Comparison of ENCODE assay signal across 22 cellular contexts in the genomic region with DNA sequence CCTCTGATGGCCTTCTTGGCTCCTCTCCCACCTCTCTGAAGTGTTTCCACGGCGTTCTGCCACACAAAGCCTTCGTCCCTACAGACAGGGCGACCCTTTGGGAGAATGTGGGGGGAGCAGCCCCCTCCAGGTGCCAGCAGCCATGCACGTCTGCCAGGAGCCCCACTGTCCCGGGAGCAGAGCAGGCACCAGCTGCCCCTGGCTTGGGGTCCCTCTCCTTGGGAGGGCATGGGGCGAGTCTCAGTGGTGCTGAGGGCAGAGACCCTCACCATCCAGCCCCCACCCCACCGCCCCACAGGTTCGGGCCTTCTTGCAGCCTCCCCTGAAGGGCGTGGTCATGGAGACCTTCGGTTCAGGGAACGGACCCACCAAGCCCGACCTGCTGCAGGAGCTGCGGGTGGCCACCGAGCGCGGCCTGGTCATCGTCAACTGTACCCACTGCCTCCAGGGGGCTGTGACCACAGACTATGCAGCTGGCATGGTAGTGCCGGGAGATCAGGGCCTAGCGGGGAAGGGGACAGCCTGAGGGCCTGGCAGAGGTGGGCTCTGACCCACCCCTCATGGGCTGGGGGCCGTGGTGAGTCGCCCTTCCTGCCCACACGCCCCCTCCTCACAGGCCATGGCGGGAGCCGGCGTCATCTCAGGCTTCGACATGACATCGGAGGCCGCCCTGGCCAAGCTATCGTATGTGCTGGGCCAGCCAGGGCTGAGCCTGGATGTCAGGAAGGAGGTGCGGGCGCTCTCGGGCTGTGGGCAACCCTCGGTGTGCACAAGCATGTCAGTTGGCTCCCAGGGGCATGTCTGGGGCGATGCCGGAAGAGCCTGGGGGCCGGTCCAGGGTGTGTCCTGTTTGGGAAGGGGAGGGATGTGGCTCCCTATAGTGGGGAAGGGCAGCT. TPM values are rescaled to one million over a fixed set of nuclear protein-coding genes. Genes with fewer than 3 reads are reported as not detected.
DNase-seq lines count a peak whose midpoint lies in the region; ATAC-seq, FAIRE-seq and TF ChIP-seq lines count a peak whose summit lies in the region.
"Had no signal": no experiment of that assay in that cellular context is flagged by ENCODE, and none has a peak within 500 bp of the region (broad histone marks: within the 10 kb centered on the region; RNA-seq: fewer than 3 reads in every experiment).

No MANE protein-coding gene starts in this region.

- H3K27ac ChIP-seq in heart right ventricle, result no peak overlapping the region
- H3K27ac ChIP-seq in upper lobe of right lung, result no peak overlapping the region
- H3K27ac ChIP-seq in small intestine (ENCODE audit: low read depth in 1 of 2, low read length in 1 of 2), result no peak overlapping the region
- H3K27ac ChIP-seq: adrenal gland, cardiac muscle cell, esophagus muscularis mucosa had no signal

- H3K27me3 ChIP-seq in heart right ventricle (peaks cover 0 to 30% (median 5%) of the 10 kb centered on the region in 7 donors), upper lobe of right lung (no peaks in the 10 kb centered on the region), small intestine (ENCODE audit: control insufficient read depth in 2 of 2, insufficient read depth in 2 of 2, low read length in 2 of 2) (no peaks in the 10 kb centered on the region)
- H3K27me3 ChIP-seq: adrenal gland, cardiac muscle cell had no signal

- ATAC-seq in Right ventricle myocardium superior (ENCODE audit: poor library complexity) (no peak), heart right ventricle (no peak), left lobe of liver (peak; percentile 13), upper lobe of right lung (no peak)
- ATAC-seq: activated CD4-positive, CD25-positive, alpha-beta regulatory T cell treated with anti-CD3 and anti-CD28 coated beads, Interleukin-2, amount 50 U/mL, for 24 hours; GM12878 had no signal

- 62 to 69% methylated on average over 37 of the region's 37 CpGs for WGBS in heart right ventricle, 2 donors
- WGBS in small intestine, 3 donors, result 50 to 78% (median 51%) methylated on average over 22 to 37 of the region's 37 CpGs

- no peaks in the 10 kb centered on the region for H3K4me1 ChIP-seq in heart right ventricle
- H3K4me1 ChIP-seq in upper lobe of right lung, result peaks cover 5% of the 10 kb centered on the region
- H3K4me1 ChIP-seq in small intestine (ENCODE audit: control insufficient read depth in 2 of 2, insufficient read depth in 1 of 2, low read depth in 1 of 2, low read length in 1 of 2), result no peaks in the 10 kb centered on the region
- H3K4me1 ChIP-seq: adrenal gland, esophagus muscularis mucosa had no signal

- TF ChIP-seq CTCF in heart right ventricle (IDR thresholded peaks at IDR 0.05) (no peak), upper lobe of right lung (IDR thresholded peaks at IDR 0.05) (no peak)

- DNase-seq in Right ventricle myocardium superior (peak; percentile 36), heart right ventricle (no peak), ecto neural progenitor cell (ENCODE audit: low spot score) (peak; percentile 43), left lobe of liver (ENCODE audit: low spot score) (peak; percentile 46), upper lobe of right lung (peak; percentile 64), small intestine (no peak), NCI-H1436 treated with DMSO at 0.1 percent for 48 hours (lab: John Stamatoyannopoulos, UW) (no peak), urothelium cell line (ENCODE audit: low spot score) (no peak)
- DNase-seq: CD4-positive, CD25-positive, alpha-beta regulatory T cell; NCI-H146; NCI-H82 had no signal

- FAIRE-seq in small intestine (lab: Jason Lieb, UNC) (no peak), urothelium cell line (lab: Jason Lieb, UNC) (no peak)
- FAIRE-seq: GM12878, H54 had no signal

- no peaks in the 10 kb centered on the region for H3K9me3 ChIP-seq in heart right ventricle
- H3K9me3 ChIP-seq in upper lobe of right lung, result no peaks in the 10 kb centered on the region
- no peaks in the 10 kb centered on the region for H3K9me3 ChIP-seq in small intestine (ENCODE audit: control insufficient read depth, low read depth)
- H3K9me3 ChIP-seq: adrenal gland, esophagus muscularis mucosa had no signal

- intact Hi-C loops in Right ventricle myocardium superior (cut with DNase I), result no loop called here
- intact Hi-C loops in heart right ventricle (cut with DNase I), result no loop called here
- intact Hi-C loops in upper lobe of right lung (cut with DNase I), result no loop called here

- H3K36me3 ChIP-seq in heart right ventricle (no peaks in the 10 kb centered on the region), upper lobe of right lung (no peaks in the 10 kb centered on the region), small intestine (ENCODE audit: control insufficient read depth in 2 of 2, insufficient read depth in 2 of 2, low read length in 2 of 2) (no peaks in the 10 kb centered on the region)
- H3K36me3 ChIP-seq: adrenal gland, cardiac muscle cell, esophagus muscularis mucosa had no signal

- no peak overlapping the region for H3K4me3 ChIP-seq in heart right ventricle
- no peak overlapping the region for H3K4me3 ChIP-seq in upper lobe of right lung
- H3K4me3 ChIP-seq in small intestine (ENCODE audit: low read depth in 1 of 2, low read length in 2 of 2), result no peak overlapping the region
- H3K4me3 ChIP-seq: adrenal gland, cardiac muscle cell, esophagus muscularis mucosa, GM12878, smooth muscle cell had no signal

RNA-seq across cellular contexts. Expression of gene ASPG, which starts 18.8 kb away (rescaled TPM):
- total RNA-seq in Right ventricle myocardium superior (44.1 TPM), heart right ventricle (10 to 100 TPM in 8 of 10 donors, 1 to 10 TPM in 2; 6.0 to 32.0 (median 16.3) TPM), left lobe of liver (282 TPM), upper lobe of right lung (5.3 TPM)
- polyA plus RNA-seq in heart right ventricle (10 to 100 TPM in 1 of 2 donors, 1 to 10 TPM in 1; 2.8 to 13.8 TPM), small intestine (1 to 10 TPM in 2 of 3 donors, under 1 TPM in 1; 0.43 to 2.7 (median 1.9) TPM)
- total RNA-seq: activated CD8-positive, alpha-beta memory T cell treated with anti-CD3 and anti-CD28 coated beads for 36 hours; activated T-helper 1 cell treated with anti-CD3 and anti-CD28 coated beads, Interleukin-12 subunit alpha, Interleukin-12 subunit beta, Interleukin-2, Interleukin-4 antibody, amounts not matched to agents 30 ng/mL and 10 ng/mL and 1 ng/mL, durations not matched to agents 14 hours and 24 hours and 36 hours; CD4-positive, CD25-positive, alpha-beta regulatory T cell; GM12878; lung microvascular endothelial cell; T-helper 2 cell treated with Interferon-gamma antibody and Interleukin-4, amounts not matched to agents 100 ng/mL and 5 ng/mL, for 36 hours had no signal
- polyA plus RNA-seq: CD4-positive, CD25-positive, alpha-beta regulatory T cell; GM12878 had no signal

RNA-seq across cellular contexts. Expression of gene KIF26A, which starts 34.1 kb away (rescaled TPM):
- total RNA-seq in Right ventricle myocardium superior (6.3 TPM), heart right ventricle (10 to 100 TPM in 1 of 10 donors, 1 to 10 TPM in 9; 5.7 to 12.2 (median 6.7) TPM), left lobe of liver (1.3 TPM), upper lobe of right lung (5.9 TPM)
- polyA plus RNA-seq in heart right ventricle (1 to 10 TPM; 4.1 to 5.9 TPM), small intestine (1 to 10 TPM in 1 of 3 donors, under 1 TPM in 1, not detected in 1; 0.27 to 4.8 TPM)
- polyA plus RNA-seq: CD4-positive, CD25-positive, alpha-beta regulatory T cell; GM12878 had no signal

Comparison
In these comparisons a context has a peak if more than half of its experiments do, and no peak if none do; other contexts are left out.
1. DNase-seq: peak in Right ventricle myocardium superior (single experiment), ecto neural progenitor cell (single experiment), left lobe of liver (single experiment) and upper lobe of right lung (single experiment); none in heart right ventricle (0 of 2), small intestine (single experiment), NCI-H1436 treated with DMSO at 0.1 percent for 48 hours (single experiment) and urothelium cell line (single experiment).